Comparison of ENCODE assay signal across 12 cellular contexts in the genomic region with DNA sequence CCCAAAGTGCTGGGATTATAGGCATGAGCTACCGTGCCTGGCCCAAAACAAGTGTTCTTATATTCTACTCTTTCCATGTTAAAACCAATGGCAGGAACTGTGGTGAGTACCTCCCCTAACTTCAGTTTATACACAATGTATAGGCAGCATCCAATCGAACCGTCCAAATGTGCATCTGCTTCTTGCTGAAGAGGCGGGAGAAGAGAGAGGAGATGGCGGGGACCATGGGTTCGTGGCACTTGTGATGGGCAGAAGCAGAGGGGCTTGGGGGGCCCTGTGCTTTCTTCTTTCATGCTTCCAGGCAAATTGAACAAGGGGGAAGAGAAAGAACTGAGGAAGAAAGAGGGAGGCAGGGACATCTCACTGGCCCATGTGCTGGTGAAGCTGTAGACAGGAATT. TPM values are rescaled to one million over a fixed set of nuclear protein-coding genes. Genes with fewer than 3 reads are reported as not detected.
DNase-seq lines count a peak whose midpoint lies in the region; ATAC-seq, FAIRE-seq and TF ChIP-seq lines count a peak whose summit lies in the region.
"Had no signal": no experiment of that assay in that cellular context is flagged by ENCODE, and none has a peak within 500 bp of the region (broad histone marks: within the 10 kb centered on the region; RNA-seq: fewer than 3 reads in every experiment).

No MANE protein-coding gene starts in this region.

- H3K4me3 ChIP-seq in BLaER1, result 0 out of 2 replicates have a peak overlapping the region, but pooled peaks have one; percentile 25
- H3K4me3 ChIP-seq in astrocyte (ENCODE audit: insufficient read depth, low read depth, low read length), result no peak overlapping the region
- H3K4me3 ChIP-seq: HAP-1, SJCRH30 had no signal

- peak overlapping the region; percentile 95 for H3K27ac ChIP-seq in BLaER1
- H3K27ac ChIP-seq in astrocyte (ENCODE audit: low read depth, low read length), result no peak overlapping the region
- H3K27ac ChIP-seq: SJCRH30 had no signal

- H3K27me3 ChIP-seq in BLaER1 (no peaks in the 10 kb centered on the region), astrocyte (ENCODE audit: insufficient read depth, low read length) (no peaks in the 10 kb centered on the region)

- H2AFZ ChIP-seq in astrocyte (ENCODE audit: low read depth, low read length), result no peak overlapping the region

- H3K27me3 Mint-ChIP-seq in IgD-negative memory B cell, result peaks cover 4% of the 10 kb centered on the region
- peaks cover 3% of the 10 kb centered on the region for H3K27me3 Mint-ChIP-seq in astrocyte (ENCODE audit: low read depth, unreplicated experiment)
- peaks cover 15% of the 10 kb centered on the region for H3K27me3 Mint-ChIP-seq in neural crest cell (ENCODE audit: low read depth)

- H3K27ac Mint-ChIP-seq in IgD-negative memory B cell (peak overlapping the region in 2 of 3 donors; percentile 19 to 78), astrocyte (ENCODE audit: unreplicated experiment) (peak overlapping the region; percentile 38), neural crest cell (ENCODE audit: unreplicated experiment) (no peak overlapping the region)

- H3K4me1 Mint-ChIP-seq in IgD-negative memory B cell (peaks cover 0 to 9% (median 0%) of the 10 kb centered on the region in 3 donors), astrocyte (ENCODE audit: low read depth, unreplicated experiment) (peaks cover 18% of the 10 kb centered on the region), neural crest cell (peaks cover 20% of the 10 kb centered on the region)

- TF ChIP-seq CTCF in astrocyte (IDR thresholded peaks at IDR 0.05; ENCODE audit: insufficient read depth, low read depth, low read length) (no peak), neural crest cell (conservative IDR thresholded peaks at IDR 0.05) (no peak)

- H3K36me3 ChIP-seq in BLaER1 (no peaks in the 10 kb centered on the region), astrocyte (ENCODE audit: insufficient read depth, low read length) (no peaks in the 10 kb centered on the region)
- H3K36me3 ChIP-seq: HAP-1, SJCRH30 had no signal

- H3K36me3 Mint-ChIP-seq in IgD-negative memory B cell, result peaks cover 3% of the 10 kb centered on the region
- no peaks in the 10 kb centered on the region for H3K36me3 Mint-ChIP-seq in astrocyte (ENCODE audit: low read depth, unreplicated experiment)
- H3K36me3 Mint-ChIP-seq in neural crest cell (ENCODE audit: low read depth), result peaks cover 2% of the 10 kb centered on the region
- H3K36me3 Mint-ChIP-seq: CD8-positive, alpha-beta memory T cell had no signal

- no peak for ATAC-seq in GM21447 (IDR thresholded peaks at IDR 0.05; ENCODE audit: unreplicated experiment)

- H3K4me3 Mint-ChIP-seq in IgD-negative memory B cell (peak overlapping the region in 1 of 4 donors; percentile 60), astrocyte (ENCODE audit: unreplicated experiment) (no peak overlapping the region), neural crest cell (peak overlapping the region; percentile 45)

- H3K79me2 ChIP-seq in astrocyte (ENCODE audit: insufficient read depth, low read length), result no peaks in the 10 kb centered on the region

- H4K20me1 ChIP-seq in BLaER1, result no peaks in the 10 kb centered on the region
- no peaks in the 10 kb centered on the region for H4K20me1 ChIP-seq in astrocyte (ENCODE audit: insufficient read depth, low read length)

- H3K9me3 Mint-ChIP-seq in IgD-negative memory B cell, result no peaks in the 10 kb centered on the region
- H3K9me3 Mint-ChIP-seq in astrocyte (ENCODE audit: unreplicated experiment), result peaks cover 1% of the 10 kb centered on the region
- peaks cover 2% of the 10 kb centered on the region for H3K9me3 Mint-ChIP-seq in neural crest cell
- H3K9me3 Mint-ChIP-seq: CD8-positive, alpha-beta memory T cell had no signal

- H3K9ac ChIP-seq in BLaER1 (peak overlapping the region; percentile 78), astrocyte (ENCODE audit: low read length) (no peak overlapping the region)

- DNase-seq in astrocyte (ENCODE audit: low read depth) (no peak), neural crest cell (ENCODE audit: low read depth, low spot score) (no peak), COR-L47 (lab: John Stamatoyannopoulos, UW) (no peak), NCI-H2081 (lab: John Stamatoyannopoulos, UW) (no peak)
- DNase-seq: CD8-positive, alpha-beta memory T cell; DMS 273 treated with DMSO at 0.1 percent for 48 hours; KBM-7; SJCRH30 had no signal

- H3K9me3 ChIP-seq in BLaER1, result peaks cover 9% of the 10 kb centered on the region
- H3K9me3 ChIP-seq in astrocyte (ENCODE audit: insufficient read depth, low read depth, low read length), result no peaks in the 10 kb centered on the region
- H3K9me3 ChIP-seq: HAP-1, SJCRH30 had no signal

- H3K4me1 ChIP-seq in BLaER1, result peaks cover 56% of the 10 kb centered on the region
- H3K4me1 ChIP-seq in astrocyte (ENCODE audit: insufficient read depth, low read length), result peaks cover 7% of the 10 kb centered on the region
- H3K4me1 ChIP-seq: HAP-1 had no signal

- H3K4me2 ChIP-seq in BLaER1 (peak overlapping the region; percentile 92), astrocyte (ENCODE audit: low read length) (no peak overlapping the region)

- no peak for FAIRE-seq in astrocyte (lab: Jason Lieb, UNC)

RNA-seq across cellular contexts. Expression of a gene that starts 11.2 kb away (rescaled TPM):
- 1.2 TPM for polyA plus RNA-seq in IgD-negative memory B cell
- total RNA-seq in astrocyte (11.0 and 13.5 TPM in 2 replicates), neural crest cell (17.5 and 17.6 TPM in 2 replicates)

RNA-seq across cellular contexts. Expression of a gene that starts 53.4 kb away (rescaled TPM):
- polyA plus RNA-seq in IgD-negative memory B cell, result 42.8 TPM
- 39.0 and 39.2 TPM in 2 replicates for total RNA-seq in astrocyte
- total RNA-seq in neural crest cell, result 72.0 TPM in 2 replicates

RNA-seq across cellular contexts. Expression of a gene that starts 56.0 kb away (rescaled TPM):
- polyA plus RNA-seq in IgD-negative memory B cell, result 11.9 TPM
- total RNA-seq in astrocyte, result 43.0 and 54.3 TPM in 2 replicates
- total RNA-seq in neural crest cell, result 3.8 and 4.6 TPM in 2 replicates
- total RNA-seq: CD8-positive, alpha-beta memory T cell had no signal
- polyA plus RNA-seq: CD8-positive, alpha-beta memory T cell had no signal
